In the genomic region with DNA sequence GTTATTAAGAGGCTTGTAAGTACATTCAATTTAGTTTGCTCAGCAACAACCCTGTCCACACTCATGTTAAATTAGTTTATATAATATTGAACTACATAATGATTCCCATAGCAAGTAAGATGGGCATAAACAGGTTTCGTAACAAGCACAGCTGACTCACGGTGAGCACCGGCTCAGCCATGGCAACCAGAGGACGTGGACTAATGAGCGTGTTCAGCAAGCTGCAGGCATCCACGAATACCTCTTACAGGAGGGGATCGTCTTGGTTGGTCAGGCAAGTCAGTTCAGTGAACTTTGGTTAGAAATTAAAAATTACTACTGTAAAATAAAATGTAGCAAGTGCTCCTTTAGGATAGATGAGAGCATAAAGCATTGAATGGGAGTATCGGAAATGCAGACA, we compare ENCODE assay signal across 16 cellular contexts. TPM values are rescaled to one million over a fixed set of nuclear protein-coding genes. Genes with fewer than 3 reads are reported as not detected.
DNase-seq lines count a peak whose midpoint lies in the region; FAIRE-seq and TF ChIP-seq lines count a peak whose summit lies in the region.
"Had no signal": no experiment of that assay in that cellular context is flagged by ENCODE, and none has a peak within 500 bp of the region (broad histone marks: within the 10 kb centered on the region; RNA-seq: fewer than 3 reads in every experiment).

No MANE protein-coding gene starts in this region.

- FAIRE-seq in GM12891 (lab: Jason Lieb, UNC): no peak
- FAIRE-seq: endometrium had no signal

- H3K9me3 ChIP-seq in vagina: no peaks in the 10 kb centered on the region
- H3K9me3 ChIP-seq: Peyer's patch had no signal

- peak; percentile 25 for DNase-seq in AG08395 (ENCODE audit: low spot score)
- peak; percentile 44 for DNase-seq in HK-2 (ENCODE audit: unreplicated experiment)
- peak; percentile 26 for DNase-seq in astrocyte of the hippocampus (ENCODE audit: low read depth, low spot score)
- peak; percentile 74 for DNase-seq in iris pigment epithelial cell (ENCODE audit: low read depth)
- DNase-seq in NCI-H526 (lab: John Stamatoyannopoulos, UW): no peak
- DNase-seq in GM12891 (ENCODE audit: insufficient read length, low spot score): no peak
- no peak for DNase-seq in NCI-H524 treated with DMSO at 0.1 percent for 48 hours (lab: John Stamatoyannopoulos, UW)
- DNase-seq in vagina (ENCODE audit: extremely low spot score in 2 of 2): no peak
- DNase-seq: activated CD4-positive, alpha-beta memory T cell treated with anti-CD3 and anti-CD28 coated beads, Interleukin-2, amount 10 ng/mL, durations not matched to agents 7 days and 5 days; activated T-cell treated with anti-CD3 and anti-CD28 coated beads, Interleukin-2, amount 50 U/mL, for 4 hours; Calu3; heart left ventricle; NCI-H2081 treated with DMSO at 0.1 percent for 48 hours; nephron progenitor cell; Peyer's patch had no signal

- TF ChIP-seq POLR2A in GM12891 (IDR thresholded peaks at IDR 0.05; ENCODE audit: low read depth, low read length) (no peak), vagina (IDR thresholded peaks at IDR 0.05) (no peak)

- H3K4me1 ChIP-seq in vagina: no peaks in the 10 kb centered on the region
- H3K4me1 ChIP-seq: heart left ventricle, Peyer's patch had no signal

- no peak for TF ChIP-seq CTCF in vagina (IDR thresholded peaks at IDR 0.05)

- peaks cover 0 to 7% of the 10 kb centered on the region in 2 donors for H3K36me3 ChIP-seq in vagina

- H3K4me3 ChIP-seq in vagina: no peak overlapping the region
- H3K4me3 ChIP-seq: heart left ventricle, Peyer's patch had no signal

- intact Hi-C loops in vagina (cut with DNase I): no loop called here

- no peaks in the 10 kb centered on the region for H3K27me3 ChIP-seq in vagina
- H3K27me3 ChIP-seq: heart left ventricle, Peyer's patch had no signal

- H3K27ac ChIP-seq in vagina: no peak overlapping the region
- H3K27ac ChIP-seq: heart left ventricle, Peyer's patch had no signal

TF ChIP-seq in GM12891, 5 proteins besides CTCF, POLR2A, EP300 and RAD21:
- no peak for TF ChIP-seq POU2F2 (IDR thresholded peaks at IDR 0.05; ENCODE audit: low read depth, low read length)
- TF ChIP-seq TAF1 (IDR thresholded peaks at IDR 0.05; ENCODE audit: low read depth, low read length): no peak
- TF ChIP-seq POLR2AphosphoS5 (IDR thresholded peaks at IDR 0.05; ENCODE audit: low read depth, low read length): no peak
- no peak for TF ChIP-seq SPI1 (IDR thresholded peaks at IDR 0.05; ENCODE audit: low read depth, low read length)
- no peak for TF ChIP-seq PAX5 (IDR thresholded peaks at IDR 0.05; ENCODE audit: insufficient read depth, low read length, severe bottlenecking)

RNA-seq across cellular contexts. Expression of a gene that starts 58.4 kb away (rescaled TPM):
- polyA plus RNA-seq in GM12891 (2012; ENCODE audit: low read depth, missing spikeins): 43.7 TPM
- total RNA-seq in vagina: 134 TPM

Comparison
In these comparisons a context has a peak if more than half of its experiments do, and no peak if none do; other contexts are left out.
1. DNase-seq: peak in AG08395 (single experiment), HK-2 (single experiment), astrocyte of the hippocampus (single experiment) and iris pigment epithelial cell (single experiment); none in NCI-H526 (0 of 2), GM12891 (single experiment), NCI-H524 treated with DMSO at 0.1 percent for 48 hours (single experiment) and vagina (0 of 2).